In genomic region chr2:119732026-119732425, GRCh38 we compare ENCODE assay signal across 1 cellular context.
TF ChIP-seq lines count a peak whose summit lies in the region.

No MANE protein-coding gene starts in this region.

TF ChIP-seq in H1, 55 proteins besides CTCF, POLR2A, EP300 and RAD21 (continued from another document):
- TF ChIP-seq MAX (IDR thresholded peaks at IDR 0.05) (no peak), CBX5 (IDR thresholded peaks at IDR 0.05; ENCODE audit: low read depth, low read length) (no peak), GTF2F1 (IDR thresholded peaks at IDR 0.05; ENCODE audit: borderline replicate concordance, low read depth, low read length) (no peak), SRF (IDR thresholded peaks at IDR 0.05; ENCODE audit: low read depth, low read length) (no peak), POLR2AphosphoS5 (IDR thresholded peaks at IDR 0.05; ENCODE audit: low read depth, low read length) (no peak), CBX8 (IDR thresholded peaks at IDR 0.05; ENCODE audit: borderline replicate concordance, low read depth, low read length) (no peak), ATF3 (IDR thresholded peaks at IDR 0.05; ENCODE audit: insufficient read depth, low read depth, low read length) (no peak), RBBP5 (IDR thresholded peaks at IDR 0.05; ENCODE audit: borderline replicate concordance, low read depth, low read length) (no peak), FOSL1 (IDR thresholded peaks at IDR 0.05; ENCODE audit: insufficient read depth, low read depth, low read length) (no peak)
